ENCODE assay signal across 1 cellular context in genomic region chr5:141717043-141717442, GRCh38.
TF ChIP-seq lines count a peak whose summit lies in the region.

No MANE protein-coding gene starts in this region.

TF ChIP-seq in WTC11, 78 proteins besides CTCF, POLR2A, EP300 and RAD21 (continued from another document):
- no peak for TF ChIP-seq ATF2 (CRISPR knock-in tag; IDR thresholded peaks at IDR 0.05; ENCODE audit: borderline replicate concordance, low read depth)
- TF ChIP-seq FOXP4 (CRISPR knock-in tag; IDR thresholded peaks at IDR 0.05) = no peak
- no peak for TF ChIP-seq FOXP1 (CRISPR knock-in tag; IDR thresholded peaks at IDR 0.05; ENCODE audit: borderline replicate concordance)
